7 cellular contexts compared by ENCODE assay signal in genomic region chr4:87848622-87849351, GRCh38. TPM values are rescaled to one million over a fixed set of nuclear protein-coding genes. Genes with fewer than 3 reads are reported as not detected.
DNase-seq lines count a peak whose midpoint lies in the region; ATAC-seq and TF ChIP-seq lines count a peak whose summit lies in the region.

No MANE protein-coding gene starts in this region.

- no peak overlapping the region for H3K9ac ChIP-seq in skeletal muscle tissue (ENCODE audit: low read depth in 1 of 3, low read length in 3 of 3)

- in situ Hi-C loops in G401 (cut with HindIII; ENCODE audit: low sequenced_read_pairs) (no loop called here), brain microvascular endothelial cell (cut with HindIII; ENCODE audit: low pct_ligation_motif_present, low sequenced_read_pairs) (loop anchor here (10.0 to 25.0 kb wide), 2 partner anchors 164 to 311 kb away; partner anchors contain the start of gene SPARCL1)

- TF ChIP-seq CTCF in brain microvascular endothelial cell (IDR thresholded peaks at IDR 0.05; ENCODE audit: low read depth, low read length, missing control alignments): peak; percentile 77

- DNase-seq in G401 (ENCODE audit: low spot score) (peak; percentile 91), KG1 (lab: John Stamatoyannopoulos, UW) (peak; percentile 47), SHP77 (lab: John Stamatoyannopoulos, UW) (peak; percentile 50 to 70), brain microvascular endothelial cell (peak; percentile 71), iPS-NIHi7 (ENCODE audit: extremely low spot score) (peak; percentile 54)

- ATAC-seq in GM21528 (IDR thresholded peaks at IDR 0.05; ENCODE audit: low FRiP score, unreplicated experiment): peak; percentile 83

- peaks cover 0 to 4% (median 0%) of the 10 kb centered on the region in 3 donors for H3K4me1 ChIP-seq in skeletal muscle tissue (ENCODE audit: control insufficient read depth in 3 of 3, insufficient read depth in 3 of 3, low read length in 3 of 3)

- H3K36me3 ChIP-seq in brain microvascular endothelial cell (replicated peaks) (no peaks in the 10 kb centered on the region), skeletal muscle tissue (ENCODE audit: control insufficient read depth in 3 of 3, insufficient read depth in 3 of 3, low read length in 3 of 3) (no peaks in the 10 kb centered on the region)

- H3K4me3 ChIP-seq in brain microvascular endothelial cell (ENCODE audit: low read depth, low read length) (no peak overlapping the region), skeletal muscle tissue (ENCODE audit: low read length in 3 of 3) (peak overlapping the region; percentile 1 to 41 (median 33))

- H3K27ac ChIP-seq in brain microvascular endothelial cell (no peak overlapping the region), skeletal muscle tissue (ENCODE audit: low read depth, low read length) (no peak overlapping the region)

- H3K9me3 ChIP-seq in skeletal muscle tissue (ENCODE audit: control insufficient read depth in 3 of 3, low read length in 3 of 3): no peaks in the 10 kb centered on the region

- no peaks in the 10 kb centered on the region for H3K27me3 ChIP-seq in brain microvascular endothelial cell (replicated peaks)
- no peaks in the 10 kb centered on the region for H3K27me3 ChIP-seq in skeletal muscle tissue (ENCODE audit: control insufficient read depth in 3 of 3, insufficient read depth in 3 of 3, low read length in 3 of 3)

RNA-seq across cellular contexts. Expression of gene MEPE, which starts 16.0 kb away (rescaled TPM):
- not detected in 2 replicates for total RNA-seq in G401 (2014; rRNA removed; shearing (Covaris generic))
- total RNA-seq in skeletal muscle tissue: not detected

RNA-seq across cellular contexts. Expression of gene IBSP, which starts 49.4 kb away (rescaled TPM):
- not detected in 2 replicates for total RNA-seq in G401 (2014; rRNA removed; shearing (Covaris generic))
- not detected for total RNA-seq in skeletal muscle tissue
